ENCODE assay signal across 7 cellular contexts in genomic region chr11:131980199-131980598, GRCh38.
"Had no signal": no experiment of that assay in that cellular context is flagged by ENCODE, and none has a peak within 500 bp of the region (broad histone marks: within the 10 kb centered on the region; RNA-seq: fewer than 3 reads in every experiment).

No MANE protein-coding gene starts in this region.

- H3K4me3 ChIP-seq: GM23338, HAP-1, K562 had no signal

- H3K36me3 ChIP-seq: HAP-1 had no signal

- ATAC-seq: GM23338, HCT116, K562 had no signal

- DNase-seq: H7, HFFc6, IMR-90 had no signal

- H2AFZ ChIP-seq: GM23338 had no signal

- H3K4me1 ChIP-seq: HAP-1 had no signal

- H3K9me3 ChIP-seq: HAP-1 had no signal
